In the genomic region with DNA sequence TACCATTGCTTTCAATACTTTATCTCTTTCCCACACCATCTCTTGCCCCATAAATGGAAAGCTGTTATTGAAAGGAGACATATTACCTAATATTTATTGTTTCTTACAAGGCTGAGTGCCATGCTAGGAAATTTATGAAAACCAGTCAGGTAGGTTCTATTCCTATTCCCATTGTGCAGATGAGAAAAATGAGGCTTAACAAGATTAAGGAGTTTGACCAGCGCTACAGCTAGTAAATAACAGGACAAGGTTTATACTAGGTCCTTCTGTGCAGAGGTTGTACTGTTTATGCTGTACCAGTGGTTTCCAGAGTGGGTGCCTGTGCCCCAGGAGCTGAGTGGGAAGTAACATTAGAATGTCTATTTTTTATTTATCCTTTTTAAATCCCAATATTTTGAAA, we compare ENCODE assay signal across 19 cellular contexts. TPM values are rescaled to one million over a fixed set of nuclear protein-coding genes. Genes with fewer than 3 reads are reported as not detected.
DNase-seq lines count a peak whose midpoint lies in the region; ATAC-seq and TF ChIP-seq lines count a peak whose summit lies in the region.
"Had no signal": no experiment of that assay in that cellular context is flagged by ENCODE, and none has a peak within 500 bp of the region (broad histone marks: within the 10 kb centered on the region; RNA-seq: fewer than 3 reads in every experiment).

No MANE protein-coding gene starts in this region.

- H3K4me3 ChIP-seq in PC-3 (ENCODE audit: low read length) (no peak overlapping the region), osteoblast (ENCODE audit: insufficient read depth, low read length) (no peak overlapping the region)

- H3K4me1 Mint-ChIP-seq in HFFc6 (ENCODE audit: low read depth), result peaks cover 88% of the 10 kb centered on the region

- H3K9ac ChIP-seq in PC-3 (ENCODE audit: low read length), result no peak overlapping the region

- BruUV-seq in PC-3 (replicated peaks; lab: Mats Ljungman, UMichigan), result no TSS peak

- CTCF ChIA-PET in PC-3 (lab: Charles Lee), result no interaction called here

- H3K9me3 Mint-ChIP-seq in HFFc6, result no peaks in the 10 kb centered on the region

- H3K9me2 ChIP-seq in PC-3 (replicated peaks; ENCODE audit: low read length), result no peaks in the 10 kb centered on the region

- no peak for TF ChIP-seq CTCF in HFFc6 (IDR thresholded peaks at IDR 0.05)
- TF ChIP-seq CTCF in PC-3 (conservative IDR thresholded peaks at IDR 0.05; ENCODE audit: low read depth, low read length), result no peak
- TF ChIP-seq CTCF in osteoblast (IDR thresholded peaks at IDR 0.05; ENCODE audit: extremely low read depth, low read depth, low read length), result no peak

- H3K4me3 Mint-ChIP-seq in HFFc6, result no peak overlapping the region
- H3K4me3 Mint-ChIP-seq: CD4-positive, alpha-beta memory T cell had no signal

- no peaks in the 10 kb centered on the region for H3K36me3 Mint-ChIP-seq in HFFc6 (ENCODE audit: low read depth)
- H3K36me3 Mint-ChIP-seq: CD4-positive, alpha-beta memory T cell had no signal

- H3K36me3 ChIP-seq in PC-3 (ENCODE audit: low read depth, low read length) (no peaks in the 10 kb centered on the region), osteoblast (ENCODE audit: insufficient read depth, low read length) (no peaks in the 10 kb centered on the region)

- H3K27me3 Mint-ChIP-seq in HFFc6 (ENCODE audit: insufficient read depth), result no peaks in the 10 kb centered on the region

- H3K27me3 ChIP-seq in PC-3 (ENCODE audit: low read length), result no peaks in the 10 kb centered on the region
- H3K27me3 ChIP-seq in osteoblast (ENCODE audit: insufficient read depth, low read length), result no peaks in the 10 kb centered on the region

- H2AFZ ChIP-seq in PC-3 (ENCODE audit: low read length), result no peak overlapping the region
- H2AFZ ChIP-seq in osteoblast (ENCODE audit: low read length), result no peak overlapping the region

- no peaks in the 10 kb centered on the region for H4K20me1 ChIP-seq in PC-3 (ENCODE audit: low read length)
- H4K20me1 ChIP-seq in osteoblast (ENCODE audit: insufficient read depth, low read length), result no peaks in the 10 kb centered on the region

- intact Hi-C loops in PC-3 (cut with micrococcal nuclease), result no loop called here

- peaks cover 49% of the 10 kb centered on the region for H3K4me1 ChIP-seq in PC-3 (ENCODE audit: insufficient read depth, low read length)
- peaks cover 68% of the 10 kb centered on the region for H3K4me1 ChIP-seq in osteoblast (ENCODE audit: insufficient read depth, low read length)

- H3K27ac Mint-ChIP-seq in HFFc6, result peak overlapping the region; percentile 95
- H3K27ac Mint-ChIP-seq: CD4-positive, alpha-beta memory T cell had no signal

- 0 out of 2 replicates have a peak overlapping the region, but pooled peaks have one; percentile 65 for H3K27ac ChIP-seq in PC-3 (ENCODE audit: low read length)
- peak overlapping the region; percentile 60 for H3K27ac ChIP-seq in osteoblast (ENCODE audit: low read depth, low read length)

- ATAC-seq in PC-3 (no peak), HG02763 (IDR thresholded peaks at IDR 0.05; ENCODE audit: unreplicated experiment) (no peak)

- H3K79me2 ChIP-seq in PC-3 (ENCODE audit: low read length), result no peaks in the 10 kb centered on the region
- H3K79me2 ChIP-seq in osteoblast (ENCODE audit: insufficient read depth, low read length), result no peaks in the 10 kb centered on the region

- H3K9me3 ChIP-seq in PC-3 (ENCODE audit: low read length) (no peaks in the 10 kb centered on the region), osteoblast (ENCODE audit: low read depth, low read length) (no peaks in the 10 kb centered on the region)

- POLR2A ChIA-PET in PC-3 (lab: Charles Lee; ENCODE audit: unreplicated experiment), result no interaction called here

- H3K4me2 ChIP-seq in PC-3 (ENCODE audit: low read length) (no peak overlapping the region), osteoblast (ENCODE audit: insufficient read depth, low read length) (no peak overlapping the region)

- DNase-seq in HFFc6, result no peak
- DNase-seq in PC-3, result no peak
- no peak for DNase-seq in osteoblast (ENCODE audit: insufficient read length, low spot score, missing footprints)
- DNase-seq in activated CD4-positive, alpha-beta T cell treated with anti-CD3 and anti-CD28 coated beads, Interleukin-2, amount 50 U/mL, for 48 hours, result no peak
- DNase-seq in inferior parietal cortex (ENCODE audit: extremely low spot score), result no peak
- DNase-seq: C1 segment of cervical spinal cord; Calu3; CD4-positive, alpha-beta memory T cell; COR-L47; DMS53; DMS79 treated with DMSO at 0.1 percent for 48 hours; GF-D8; H7; HCEC 1CT had no signal

- H3F3A ChIP-seq in PC-3 (ENCODE audit: low read length, unreplicated experiment), result no peaks in the 10 kb centered on the region

RNA-seq across cellular contexts. Expression of a gene that starts 35.5 kb away (rescaled TPM):
- under 1 TPM; 0.31 to 0.70 (median 0.37) TPM for total RNA-seq in HFFc6 (2021; fragmentation: NEBNext Ultra II Directional; extraction: Animal tissue kit (Norgen Biotek cat#: 25700))
- total RNA-seq in PC-3 (2014; rRNA removed) (1.3 and 1.7 TPM in 2 replicates), osteoblast (0.29 and 0.72 TPM in 2 replicates)
- total RNA-seq: A172; A673; Calu3; CD4-positive, alpha-beta memory T cell; G401; H1 had no signal

RNA-seq across cellular contexts. Expression of a gene that starts 37.1 kb away (rescaled TPM):
- 10 to 100 TPM; 37.0 to 75.0 (median 44.3) TPM for total RNA-seq in HFFc6 (2021; fragmentation: NEBNext Ultra II Directional; extraction: Animal tissue kit (Norgen Biotek cat#: 25700))
- 1.5 and 2.4 TPM in 2 replicates for total RNA-seq in PC-3 (2014; rRNA removed)
- 30.4 and 62.5 TPM in 2 replicates for total RNA-seq in osteoblast
- total RNA-seq: CD4-positive, alpha-beta memory T cell had no signal
